ENCODE assay signal across 1 cellular context in genomic region chr13:42538996-42539395, GRCh38.
TF ChIP-seq lines count a peak whose summit lies in the region.

No MANE protein-coding gene starts in this region.

TF ChIP-seq in SK-N-SH treated with all-trans-retinoic acid at 6 μM for 48 hours, 23 proteins besides CTCF, POLR2A, EP300 and RAD21 (continued from another document):
- TF ChIP-seq, protein P1, sequence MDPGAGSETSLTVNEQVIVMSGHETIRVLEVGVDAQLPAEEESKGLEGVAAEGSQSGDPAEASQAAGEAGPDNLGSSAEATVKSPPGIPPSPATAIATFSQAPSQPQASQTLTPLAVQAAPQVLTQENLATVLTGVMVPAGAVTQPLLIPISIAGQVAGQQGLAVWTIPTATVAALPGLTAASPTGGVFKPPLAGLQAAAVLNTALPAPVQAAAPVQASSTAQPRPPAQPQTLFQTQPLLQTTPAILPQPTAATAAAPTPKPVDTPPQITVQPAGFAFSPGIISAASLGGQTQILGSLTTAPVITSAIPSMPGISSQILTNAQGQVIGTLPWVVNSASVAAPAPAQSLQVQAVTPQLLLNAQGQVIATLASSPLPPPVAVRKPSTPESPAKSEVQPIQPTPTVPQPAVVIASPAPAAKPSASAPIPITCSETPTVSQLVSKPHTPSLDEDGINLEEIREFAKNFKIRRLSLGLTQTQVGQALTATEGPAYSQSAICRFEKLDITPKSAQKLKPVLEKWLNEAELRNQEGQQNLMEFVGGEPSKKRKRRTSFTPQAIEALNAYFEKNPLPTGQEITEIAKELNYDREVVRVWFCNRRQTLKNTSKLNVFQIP (CRISPR knock-in tag; IDR thresholded peaks at IDR 0.05; ENCODE audit: borderline replicate concordance, low read depth), result no peak
- TF ChIP-seq ZC3H10 (CRISPR knock-in tag; IDR thresholded peaks at IDR 0.05) (no peak), ZFP3 (CRISPR knock-in tag; IDR thresholded peaks at IDR 0.05) (no peak), BACH2 (CRISPR knock-in tag; IDR thresholded peaks at IDR 0.05; ENCODE audit: borderline replicate concordance) (no peak), OSR1 (CRISPR knock-in tag; IDR thresholded peaks at IDR 0.05) (no peak)
